In the genomic region with DNA sequence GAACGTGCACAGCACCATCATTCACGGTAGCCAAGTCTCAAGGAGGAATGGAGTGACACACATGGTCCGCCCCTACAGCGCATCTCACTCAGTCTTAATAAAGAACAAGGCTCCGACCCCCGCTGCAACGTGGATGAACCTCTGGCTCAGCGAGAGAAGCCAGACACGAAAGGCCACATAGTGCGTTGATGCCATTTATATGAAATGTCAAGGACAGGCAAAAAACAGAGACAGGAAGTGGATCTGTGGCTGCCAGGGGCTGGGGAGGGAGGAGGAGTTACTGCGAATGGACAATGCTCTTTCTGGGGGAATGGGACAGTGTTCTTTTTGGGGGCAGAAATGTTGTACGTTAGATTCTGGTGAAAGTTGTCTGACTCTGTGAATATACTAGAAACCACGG, we compare ENCODE assay signal across 35 cellular contexts. TPM values are rescaled to one million over a fixed set of nuclear protein-coding genes. Genes with fewer than 3 reads are reported as not detected.
"Had no signal": no experiment of that assay in that cellular context is flagged by ENCODE, and none has a peak within 500 bp of the region (broad histone marks: within the 10 kb centered on the region; RNA-seq: fewer than 3 reads in every experiment).

No MANE protein-coding gene starts in this region.

- H3K36me3 Mint-ChIP-seq: natural killer cell treated with Interleukin-12 subunit alpha and Interleukin-12 subunit beta and Interleukin-15 and Interleukin-18, amount 100 ng/mL, for 72 hours had no signal

- H3K27ac ChIP-seq: ascending aorta, hepatocyte, left lung, uterus, WERI-Rb-1 had no signal

- H3K4me3 Mint-ChIP-seq: activated T-helper 1 cell treated with anti-CD3 and anti-CD28 coated beads, Interleukin-12 subunit alpha, Interleukin-12 subunit beta, Interleukin-2, Interleukin-4 antibody, amounts not matched to agents 30 ng/mL and 10 ng/mL and 1 ng/mL, durations not matched to agents 14 hours and 24 hours and 36 hours; effector memory CD8-positive, alpha-beta T cell; immature natural killer cell; mesothelial cell of epicardium; natural killer cell treated with Interleukin-12 subunit alpha and Interleukin-12 subunit beta and Interleukin-15 and Interleukin-18, amount 100 ng/mL, for 72 hours; stimulated activated naive B cell treated with anti-CD40 and anti-IgM and Interleukin-4, amounts not matched to agents 10 μg/mL and 1 μg/mL and 100 μg/mL, for 72 hours; T-helper 2 cell treated with Interferon-gamma antibody and Interleukin-4, amounts not matched to agents 5 μg/mL and 100 μg/mL, for 36 hours had no signal

- H3K36me3 ChIP-seq: uterus had no signal

- H3K79me2 ChIP-seq: hepatocyte had no signal

- H3K27me3 Mint-ChIP-seq: effector memory CD8-positive, alpha-beta T cell; natural killer cell treated with Interleukin-12 subunit alpha and Interleukin-12 subunit beta and Interleukin-15 and Interleukin-18, amount 100 ng/mL, for 72 hours; stimulated activated naive B cell treated with anti-CD40 and anti-IgM and Interleukin-4, amounts not matched to agents 10 μg/mL and 1 μg/mL and 100 μg/mL, for 72 hours had no signal

- H3K27me3 ChIP-seq: ascending aorta, hepatocyte, left lung, uterus had no signal

- FAIRE-seq: colon, endothelial cell of umbilical vein, small intestine, TTC549 had no signal

- H3K9me3 ChIP-seq: ascending aorta, left lung, uterus had no signal

- H3K4me1 ChIP-seq: left lung had no signal

- H3K4me1 Mint-ChIP-seq: immature natural killer cell, mesothelial cell of epicardium had no signal

- H2AFZ ChIP-seq: hepatocyte had no signal

- H3K4me3 ChIP-seq: ascending aorta, hepatocyte, left lung, uterus had no signal

- H3K9me3 Mint-ChIP-seq: activated T-helper 1 cell treated with anti-CD3 and anti-CD28 coated beads, Interleukin-12 subunit alpha, Interleukin-12 subunit beta, Interleukin-2, Interleukin-4 antibody, amounts not matched to agents 30 ng/mL and 10 ng/mL and 1 ng/mL, durations not matched to agents 14 hours and 24 hours and 36 hours; effector memory CD8-positive, alpha-beta T cell; immature natural killer cell; mesothelial cell of epicardium; natural killer cell treated with Interleukin-12 subunit alpha and Interleukin-12 subunit beta and Interleukin-15 and Interleukin-18, amount 100 ng/mL, for 72 hours; stimulated activated naive B cell treated with anti-CD40 and anti-IgM and Interleukin-4, amounts not matched to agents 10 μg/mL and 1 μg/mL and 100 μg/mL, for 72 hours; T-helper 2 cell treated with Interferon-gamma antibody and Interleukin-4, amounts not matched to agents 5 μg/mL and 100 μg/mL, for 36 hours had no signal

- ATAC-seq: effector memory CD8-positive, alpha-beta T cell; esophagus mucosa; left lung; natural killer cell treated with Interleukin-12 subunit alpha and Interleukin-12 subunit beta and Interleukin-15 and Interleukin-18, amount 100 ng/mL, for 72 hours; sciatic nerve; SK-N-SH treated with all-trans-retinoic acid at 6 μM for 48 hours; stimulated activated naive B cell treated with anti-CD40 and anti-IgM and Interleukin-4, amounts not matched to agents 10 μg/mL and 1 μg/mL and 100 μg/mL, for 72 hours had no signal

- H3K4me2 ChIP-seq: hepatocyte had no signal

- DNase-seq: activated CD4-positive, alpha-beta T cell treated with anti-CD3 and anti-CD28 coated beads, Interleukin-2, amount 50 U/mL, for 48 hours; activated CD4-positive, CD25-positive, alpha-beta regulatory T cell treated with anti-CD3 and anti-CD28 coated beads, Interleukin-2, amount 50 U/mL, for 72 hours; activated gamma-delta T cell; activated naive CD4-positive, alpha-beta T cell treated with anti-CD3 and anti-CD28 coated beads, Interleukin-2, amount 50 U/mL, for 16 hours; central memory CD4-positive, alpha-beta T cell; effector memory CD8-positive, alpha-beta T cell; foreskin melanocyte; immature natural killer cell; kidney glomerular epithelial cell; left lung; nucleus accumbens; small intestine; stimulated activated CD4-positive, alpha-beta T cell treated with anti-CD3 and anti-CD28 coated beads, Interleukin-15, amount 100 ng/mL, for 24 hours; stimulated activated CD4-positive, alpha-beta T cell treated with anti-CD3 and anti-CD28 coated beads, Interleukin-2, amount 100 ng/mL, for 48 hours; stimulated activated CD8-positive, alpha-beta memory T cell treated with anti-CD3 and anti-CD28 coated beads, Interleukin-4, amount 100 ng/mL, for 48 hours; stimulated activated naive B cell treated with anti-CD40 and anti-IgM and Interleukin-4, amounts not matched to agents 10 μg/mL and 1 μg/mL and 100 μg/mL, for 72 hours; trophoblast cell; uterus; WERI-Rb-1 had no signal

- H3K27ac Mint-ChIP-seq: activated T-helper 1 cell treated with anti-CD3 and anti-CD28 coated beads, Interleukin-12 subunit alpha, Interleukin-12 subunit beta, Interleukin-2, Interleukin-4 antibody, amounts not matched to agents 30 ng/mL and 10 ng/mL and 1 ng/mL, durations not matched to agents 14 hours and 24 hours and 36 hours; effector memory CD8-positive, alpha-beta T cell; mesothelial cell of epicardium; natural killer cell treated with Interleukin-12 subunit alpha and Interleukin-12 subunit beta and Interleukin-15 and Interleukin-18, amount 100 ng/mL, for 72 hours; stimulated activated naive B cell treated with anti-CD40 and anti-IgM and Interleukin-4, amounts not matched to agents 10 μg/mL and 1 μg/mL and 100 μg/mL, for 72 hours; T-helper 2 cell treated with Interferon-gamma antibody and Interleukin-4, amounts not matched to agents 5 μg/mL and 100 μg/mL, for 36 hours had no signal

RNA-seq across cellular contexts. Expression of a gene that starts 51.4 kb away (rescaled TPM):
- total RNA-seq: activated T-helper 1 cell treated with anti-CD3 and anti-CD28 coated beads, Interleukin-12 subunit alpha, Interleukin-12 subunit beta, Interleukin-2, Interleukin-4 antibody, amounts not matched to agents 30 ng/mL and 10 ng/mL and 1 ng/mL, durations not matched to agents 14 hours and 24 hours and 36 hours; ascending aorta; dermis microvascular lymphatic vessel endothelial cell; endothelial cell of umbilical vein; esophagus mucosa; hepatocyte; left lung; lung microvascular endothelial cell; natural killer cell treated with Interleukin-12 subunit alpha and Interleukin-12 subunit beta and Interleukin-15 and Interleukin-18, amount 100 ng/mL, for 72 hours; temporal lobe; uterus had no signal
- polyA plus RNA-seq: adipose tissue, endothelial cell of umbilical vein, hepatocyte, immature natural killer cell, small intestine had no signal
